Comparison of ENCODE assay signal across 8 cellular contexts in the genomic region with DNA sequence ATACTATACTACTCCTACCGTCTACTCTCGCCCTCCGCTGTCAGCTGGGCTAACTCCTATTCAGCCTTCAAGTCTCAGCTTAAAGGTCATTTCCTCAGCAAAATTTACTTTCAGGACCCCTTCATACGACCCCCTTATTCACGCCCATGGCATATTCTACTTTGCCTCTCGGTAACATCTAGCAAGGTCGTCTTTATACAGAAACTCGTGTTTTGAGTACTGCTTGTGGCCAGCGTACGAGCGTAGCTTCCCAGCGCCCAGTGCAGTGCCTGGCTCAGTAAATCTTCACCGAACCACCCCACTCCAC.
A peak's percentile ranks its signal among the peaks of the same experiment; 100 is the strongest.
DNase-seq lines count a peak whose midpoint lies in the region; ATAC-seq, FAIRE-seq and TF ChIP-seq lines count a peak whose summit lies in the region.

No MANE protein-coding gene starts in this region.

- H3K9me3 ChIP-seq in OCI-LY3 (ENCODE audit: insufficient read depth, low read length) (no peaks in the 10 kb centered on the region), parathyroid adenoma (ENCODE audit: control insufficient read depth, low read length) (no peaks in the 10 kb centered on the region)

- DNase-seq in epithelial cell of prostate (ENCODE audit: low read depth, low spot score): no peak
- no peak for DNase-seq in D721Med (ENCODE audit: insufficient read length, low spot score)
- DNase-seq in superior temporal gyrus (ENCODE audit: extremely low spot score): no peak
- no peak for DNase-seq in MV-4-11 (lab: John Stamatoyannopoulos, UW)
- no peak for DNase-seq in GM03348 (ENCODE audit: low spot score)

- no peak for TF ChIP-seq CTCF in OCI-LY3 (IDR thresholded peaks at IDR 0.05; ENCODE audit: low read depth, low read length)
- no peak for TF ChIP-seq CTCF in parathyroid adenoma (IDR thresholded peaks at IDR 0.05)
- TF ChIP-seq CTCF in D721Med (IDR thresholded peaks at IDR 0.05; ENCODE audit: insufficient read depth, missing control alignments): no peak

- H3K36me3 ChIP-seq in OCI-LY3 (replicated peaks; ENCODE audit: low read depth, low read length) (peaks cover 29% of the 10 kb centered on the region), parathyroid adenoma (ENCODE audit: control insufficient read depth, insufficient read depth, low read length) (no peaks in the 10 kb centered on the region)

- H3K4me2 ChIP-seq in OCI-LY3 (ENCODE audit: low read length): peak overlapping the region; percentile 89
- peak overlapping the region; percentile 59 for H3K4me2 ChIP-seq in parathyroid adenoma (ENCODE audit: low read length)

- no peaks in the 10 kb centered on the region for H4K20me1 ChIP-seq in OCI-LY3 (ENCODE audit: insufficient read depth, low read length)

- H3K9ac ChIP-seq in OCI-LY3 (ENCODE audit: low read length) (peak overlapping the region; percentile 84), parathyroid adenoma (peak overlapping the region; percentile 68)

- H3K27me3 ChIP-seq in OCI-LY3 (ENCODE audit: low read depth, low read length): no peaks in the 10 kb centered on the region
- H3K27me3 ChIP-seq in parathyroid adenoma (ENCODE audit: control insufficient read depth, insufficient read depth, low read length): no peaks in the 10 kb centered on the region

- H3K4me1 ChIP-seq in OCI-LY3 (ENCODE audit: low read length) (peaks cover 13% of the 10 kb centered on the region), parathyroid adenoma (peaks cover 5% of the 10 kb centered on the region)

- peak overlapping the region; percentile 68 for H3K27ac ChIP-seq in OCI-LY3 (ENCODE audit: low read length)
- peak overlapping the region; percentile 80 for H3K27ac ChIP-seq in epithelial cell of prostate
- peak overlapping the region; percentile 80 for H3K27ac ChIP-seq in parathyroid adenoma

- peak; percentile 3 for ATAC-seq in GM21367 (IDR thresholded peaks at IDR 0.05; ENCODE audit: unreplicated experiment)

- H2AFZ ChIP-seq in OCI-LY3 (ENCODE audit: low read depth, low read length): peak overlapping the region; percentile 89; the same call in 1 of the 2 replicates
- H2AFZ ChIP-seq in parathyroid adenoma: peak overlapping the region; percentile 95

- H3K4me3 ChIP-seq in OCI-LY3 (ENCODE audit: low read length) (peak overlapping the region; percentile 92), parathyroid adenoma (ENCODE audit: low read depth, low read length) (peak overlapping the region; percentile 84)

- H3K79me2 ChIP-seq in OCI-LY3 (ENCODE audit: low read length) (peaks cover 18% of the 10 kb centered on the region), parathyroid adenoma (peaks cover 5% of the 10 kb centered on the region)

- FAIRE-seq in D721Med (lab: Jason Lieb, UNC): no peak
